Comparison of ENCODE assay signal across 10 cellular contexts in genomic region chr1:175725684-175726083, GRCh38. TPM values are rescaled to one million over a fixed set of nuclear protein-coding genes. Genes with fewer than 3 reads are reported as not detected.
A peak's percentile ranks its signal among the peaks of the same experiment; 100 is the strongest.
DNase-seq lines count a peak whose midpoint lies in the region; ATAC-seq, FAIRE-seq and TF ChIP-seq lines count a peak whose summit lies in the region.
"Had no signal": no experiment of that assay in that cellular context is flagged by ENCODE, and none has a peak within 500 bp of the region (broad histone marks: within the 10 kb centered on the region; RNA-seq: fewer than 3 reads in every experiment).

No MANE protein-coding gene starts in this region.

- H3K4me3 ChIP-seq in MM.1S (ENCODE audit: low read length) (no peak overlapping the region), K562 (no peak overlapping the region), HepG2 (replicated peaks in 1 of 3; ENCODE audit: insufficient read depth in 1 of 3, low read depth in 2 of 3, low read length in 3 of 3) (no peak overlapping the region)
- H3K4me3 ChIP-seq: right atrium auricular region had no signal

- ATAC-seq in K562 (peak; percentile 74; the same call in 2 of the 3 replicates), HepG2 (no peak), GM21528 (IDR thresholded peaks at IDR 0.05; ENCODE audit: low FRiP score, unreplicated experiment) (no peak), HG02870 (IDR thresholded peaks at IDR 0.05; ENCODE audit: unreplicated experiment) (no peak), HG03025 (IDR thresholded peaks at IDR 0.05; ENCODE audit: low FRiP score, unreplicated experiment) (no peak)

- H3K9me1 ChIP-seq in K562 (ENCODE audit: control insufficient read depth, insufficient read depth, low read length), result no peaks in the 10 kb centered on the region

- no peaks in the 10 kb centered on the region for H3K79me2 ChIP-seq in MM.1S (ENCODE audit: low read length)
- no peaks in the 10 kb centered on the region for H3K79me2 ChIP-seq in K562 (ENCODE audit: control insufficient read depth, insufficient read depth, low read length)
- no peaks in the 10 kb centered on the region for H3K79me2 ChIP-seq in HepG2 (ENCODE audit: insufficient read depth, low read length)

- DNase-seq in GM10266 (ENCODE audit: extremely low spot score) (peak; percentile 17), MM.1S (peak; percentile 72), K562 (ENCODE audit: extremely low read depth in 1 of 4, low spot score in 3 of 4) (peak in 2 of 4 experiments; percentile 51 to 66), HepG2 (ENCODE audit: low spot score) (peak; percentile 19)
- DNase-seq in stimulated activated CD4-positive, alpha-beta T cell treated with anti-CD3 and anti-CD28 coated beads, Interleukin-2, amount 100 ng/mL, for 24 hours, result no peak
- DNase-seq: stimulated activated naive CD4-positive, alpha-beta T cell treated with Interleukin-2 at 50 U/mL for 16 hours had no signal

- POLR2A ChIA-PET in K562 (lab: Yijun Ruan, JAX) (no interaction called here), HepG2 (lab: Yijun Ruan, JAX) (no interaction called here)

- H4K20me1 ChIP-seq in MM.1S (ENCODE audit: insufficient read depth, low read length), result no peaks in the 10 kb centered on the region
- no peaks in the 10 kb centered on the region for H4K20me1 ChIP-seq in K562 (replicated peaks; ENCODE audit: control insufficient read depth, insufficient read depth, low read length)
- no peaks in the 10 kb centered on the region for H4K20me1 ChIP-seq in HepG2 (ENCODE audit: insufficient read depth, low read length)

- 1% methylated on average over 4 of the region's 4 CpGs for WGBS in K562 (ENCODE audit: insufficient coverage, low coverage, missing lambda C conversion rate)
- 13% methylated on average over 4 of the region's 4 CpGs for WGBS in HepG2 (ENCODE audit: low lambda C conversion rate)

- TF ChIP-seq POLR2A in K562 (conservative IDR thresholded peaks at IDR 0.05), result no peak
- TF ChIP-seq POLR2A in HepG2 (IDR thresholded peaks at IDR 0.05; ENCODE audit: insufficient read depth in 1 of 2, low read depth in 2 of 2, low read length in 2 of 2), result no peak

- intact Hi-C loops in K562 (cut with micrococcal nuclease) (no loop called here), HepG2 (cut with micrococcal nuclease; ENCODE audit: unreplicated experiment) (no loop called here)

- H3K27ac ChIP-seq in MM.1S (ENCODE audit: low read length) (no peak overlapping the region), K562 (ENCODE audit: extremely low read depth, low read depth, low read length) (no peak overlapping the region), HepG2 (ENCODE audit: extremely low read length, insufficient read depth, low read length) (no peak overlapping the region)
- H3K27ac ChIP-seq: right atrium auricular region had no signal

- in situ Hi-C loops in K562 (cut with MboI) (no loop called here), HepG2 (cut with HindIII; ENCODE audit: extremely low pct_ligation_motif_present, low pct_unique_long_range_greater_than_20kb) (no loop called here)

- no peaks in the 10 kb centered on the region for H3K36me3 ChIP-seq in MM.1S (replicated peaks; ENCODE audit: insufficient read depth, low read length)
- H3K36me3 ChIP-seq in K562 (ENCODE audit: control insufficient read depth, insufficient read depth, low read length), result no peaks in the 10 kb centered on the region
- H3K36me3 ChIP-seq in HepG2 (replicated peaks in 1 of 2; ENCODE audit: control insufficient read depth in 1 of 2, insufficient read depth in 2 of 2, low read length in 2 of 2), result no peaks in the 10 kb centered on the region
- H3K36me3 ChIP-seq: right atrium auricular region had no signal

- CTCF ChIA-PET in K562 (lab: Yijun Ruan, JAX; ENCODE audit: low intra/inter-chr PET ratio) (no interaction called here), HepG2 (lab: Yijun Ruan, JAX; ENCODE audit: low intra/inter-chr PET ratio, low total read pairs) (no interaction called here)

- H2AFZ ChIP-seq in MM.1S (ENCODE audit: low read length) (no peak overlapping the region), K562 (ENCODE audit: low read depth, low read length) (no peak overlapping the region), HepG2 (ENCODE audit: low read length) (no peak overlapping the region)

- H3K9me3 ChIP-seq in MM.1S (replicated peaks; ENCODE audit: insufficient read depth, low read length) (no peaks in the 10 kb centered on the region), K562 (replicated peaks; ENCODE audit: control insufficient read depth, insufficient read depth, low read depth, low read length) (no peaks in the 10 kb centered on the region), HepG2 (ENCODE audit: low read length) (no peaks in the 10 kb centered on the region)
- H3K9me3 ChIP-seq: right atrium auricular region had no signal

- H3K4me2 ChIP-seq in MM.1S (ENCODE audit: low read depth, low read length) (no peak overlapping the region), K562 (ENCODE audit: insufficient read depth, low read length) (no peak overlapping the region), HepG2 (ENCODE audit: low read depth, low read length) (no peak overlapping the region)

- no peaks in the 10 kb centered on the region for H3K4me1 ChIP-seq in MM.1S (ENCODE audit: low read length)
- H3K4me1 ChIP-seq in K562 (replicated peaks in 1 of 2; ENCODE audit: control insufficient read depth in 2 of 2, insufficient read depth in 2 of 2, low read length in 2 of 2), result no peaks in the 10 kb centered on the region
- no peaks in the 10 kb centered on the region for H3K4me1 ChIP-seq in HepG2 (ENCODE audit: insufficient read depth, low read length)
- H3K4me1 ChIP-seq: right atrium auricular region had no signal

- BruUV-seq in K562 (replicated peaks; lab: Mats Ljungman, UMichigan), result no TSS peak
- no TSS peak for BruUV-seq in HepG2 (replicated peaks; lab: Mats Ljungman, UMichigan)

- TF ChIP-seq EP300 in K562 (IDR thresholded peaks at IDR 0.05; ENCODE audit: low read length) (no peak), HepG2 (IDR thresholded peaks at IDR 0.05; ENCODE audit: low read depth in 2 of 2, low read length in 2 of 2) (no peak), HepG2 (CRISPR knock-in tag; IDR thresholded peaks at IDR 0.05; ENCODE audit: borderline replicate concordance) (no peak)

- peak; percentile 89 for FAIRE-seq in K562 (lab: Jason Lieb, UNC)
- FAIRE-seq in HepG2 (lab: Jason Lieb, UNC), result no peak

- H3K9me2 ChIP-seq in MM.1S (replicated peaks; ENCODE audit: insufficient read depth, low read length), result no peaks in the 10 kb centered on the region

- no peak for TF ChIP-seq CTCF in GM10266 (IDR thresholded peaks at IDR 0.05; ENCODE audit: control insufficient read depth, insufficient read depth, low read depth, missing control alignments)
- TF ChIP-seq CTCF in MM.1S (IDR thresholded peaks at IDR 0.05; ENCODE audit: low read length), result no peak
- TF ChIP-seq CTCF in K562 (IDR thresholded peaks at IDR 0.05 in 2 of 3, conservative IDR thresholded peaks at IDR 0.05 in 1 of 3; ENCODE audit: insufficient read depth in 2 of 3, low read depth in 1 of 3, low read length in 3 of 3), result no peak
- no peak for TF ChIP-seq CTCF in HepG2 (CRISPR knock-in tag; IDR thresholded peaks at IDR 0.05)

- no peaks in the 10 kb centered on the region for H3K27me3 ChIP-seq in MM.1S (replicated peaks; ENCODE audit: insufficient read depth, low read length)
- H3K27me3 ChIP-seq in K562 (ENCODE audit: control insufficient read depth in 2 of 2, insufficient read depth in 2 of 2, low read length in 2 of 2), result peaks cover 0 to 3% of the 10 kb centered on the region in 2 experiments; a peak in 1 of 5 replicates
- no peaks in the 10 kb centered on the region for H3K27me3 ChIP-seq in HepG2 (ENCODE audit: control insufficient read depth in 1 of 2, insufficient read depth in 2 of 2, low read length in 2 of 2)
- H3K27me3 ChIP-seq: right atrium auricular region had no signal

- H3K9ac ChIP-seq in MM.1S (ENCODE audit: low read length) (no peak overlapping the region), K562 (ENCODE audit: insufficient read depth in 1 of 2, low read depth in 2 of 2, low read length in 2 of 2) (no peak overlapping the region), HepG2 (ENCODE audit: insufficient read depth, low read depth, low read length) (no peak overlapping the region)

- H3F3A ChIP-seq in MM.1S (ENCODE audit: insufficient read depth, low read length), result no peaks in the 10 kb centered on the region

- TF ChIP-seq RAD21 in K562 (CRISPR knock-in tag; conservative IDR thresholded peaks at IDR 0.05 in 1 of 2, IDR thresholded peaks at IDR 0.05 in 1 of 2) (no peak), HepG2 (CRISPR knock-in tag; IDR thresholded peaks at IDR 0.05) (no peak)

RNA-seq across cellular contexts. Expression of gene TNR, which starts 17.7 kb away (rescaled TPM):
- not detected in 2 replicates for total RNA-seq in K562 (2011; cell fraction: chromatin; rRNA removed; ENCODE audit: low replicate concordance)
- not detected in 2 replicates for total RNA-seq in K562 (2011; cell fraction: nucleolus; rRNA removed)
- not detected in 2 replicates for total RNA-seq in K562 (2011; cell fraction: nucleoplasm; rRNA removed)
- not detected in 2 replicates for total RNA-seq in K562 (2014; rRNA removed)
- not detected in 2 replicates for total RNA-seq in K562 (2014; rRNA removed; fragmentation: Illumina TruSeq; extraction: Trizol)
- total RNA-seq in K562 (2015; rRNA removed; fragmentation: Illumina TruSeq; extraction: Trizol), result not detected in 2 replicates
- not detected in 2 replicates for total RNA-seq in K562 (2021)
- polyA plus RNA-seq in K562 (2011; rRNA removed), result not detected in 2 replicates
- not detected in 2 replicates for polyA plus RNA-seq in K562 (2011; cell fraction: cytosol; rRNA removed)
- not detected in 2 replicates for polyA plus RNA-seq in K562 (2011; cell fraction: nucleus; rRNA removed)
- not detected in 2 replicates for polyA plus RNA-seq in K562 (2012)
- polyA plus RNA-seq in K562 (2014; fragmentation: Illumina TruSeq; extraction: Trizol), result not detected in 2 replicates
- polyA plus RNA-seq in K562 (2014; fragmentation: Nextera tagmentation; extraction: Ambion mirVana), result not detected
- polyA plus RNA-seq in K562 (2014; rRNA removed), result not detected in 2 replicates
- not detected in 2 replicates for polyA minus RNA-seq in K562 (2011; rRNA and poly(A)+ RNA removed)
- polyA minus RNA-seq in K562 (2011; cell fraction: cytosol; rRNA and poly(A)+ RNA removed), result not detected in 2 replicates
- polyA minus RNA-seq in K562 (2011; cell fraction: nucleus; rRNA and poly(A)+ RNA removed), result not detected in 2 replicates
- total RNA-seq in HepG2 (2016; rRNA removed; fragmentation: Illumina TruSeq; extraction: Trizol), result not detected in 2 replicates
- not detected in 2 replicates for total RNA-seq in HepG2 (2016; cell fraction: cytosol; rRNA removed; fragmentation: Illumina TruSeq; extraction: Trizol; ENCODE audit: low read depth)
- not detected in 2 replicates for total RNA-seq in HepG2 (2016; cell fraction: insoluble cytoplasmic fraction; rRNA removed; fragmentation: Illumina TruSeq; extraction: Trizol)
- not detected in 2 replicates for total RNA-seq in HepG2 (2016; cell fraction: membrane; rRNA removed; fragmentation: Illumina TruSeq; extraction: Trizol)
- total RNA-seq in HepG2 (2016; cell fraction: nucleus; rRNA removed; fragmentation: Illumina TruSeq; extraction: Trizol), result not detected in 2 replicates
- polyA plus RNA-seq in HepG2 (2011; rRNA removed), result not detected in 2 replicates
- not detected in 2 replicates for polyA plus RNA-seq in HepG2 (2011; cell fraction: cytosol; rRNA removed)
- polyA plus RNA-seq in HepG2 (2011; cell fraction: nucleus; rRNA removed), result not detected in 2 replicates
- not detected in 2 replicates for polyA plus RNA-seq in HepG2 (2012)
- not detected in 2 replicates for polyA plus RNA-seq in HepG2 (2016; cell fraction: cytosol; fragmentation: Illumina TruSeq; extraction: Trizol; ENCODE audit: low read depth)
- not detected in 2 replicates for polyA plus RNA-seq in HepG2 (2016; cell fraction: insoluble cytoplasmic fraction; fragmentation: Illumina TruSeq; extraction: Trizol; ENCODE audit: low read depth)
- not detected in 2 replicates for polyA plus RNA-seq in HepG2 (2016; cell fraction: membrane; fragmentation: Illumina TruSeq; extraction: Trizol; ENCODE audit: low read depth)
- not detected in 2 replicates for polyA plus RNA-seq in HepG2 (2016; cell fraction: nucleus; fragmentation: Illumina TruSeq; extraction: Trizol; ENCODE audit: insufficient read depth, low read depth)
- not detected in 2 replicates for polyA minus RNA-seq in HepG2 (2011; rRNA and poly(A)+ RNA removed; ENCODE audit: low replicate concordance)
- not detected in 2 replicates for polyA minus RNA-seq in HepG2 (2011; cell fraction: cytosol; rRNA and poly(A)+ RNA removed)
- not detected in 2 replicates for polyA minus RNA-seq in HepG2 (2011; cell fraction: nucleus; rRNA and poly(A)+ RNA removed)

Comparison
In these comparisons a context has a peak if more than half of its experiments do, and no peak if none do; other contexts are left out.
1. DNase-seq: peak in GM10266 (single experiment), MM.1S (single experiment) and HepG2 (single experiment); none in stimulated activated CD4-positive, alpha-beta T cell treated with anti-CD3 and anti-CD28 coated beads, Interleukin-2, amount 100 ng/mL, for 24 hours (0 of 2).